9 cellular contexts compared by ENCODE assay signal in genomic region chr13:29081036-29081435, GRCh38.
DNase-seq lines count a peak whose midpoint lies in the region; ATAC-seq, FAIRE-seq and TF ChIP-seq lines count a peak whose summit lies in the region.
"Had no signal": no experiment of that assay in that cellular context is flagged by ENCODE, and none has a peak within 500 bp of the region (broad histone marks: within the 10 kb centered on the region; RNA-seq: fewer than 3 reads in every experiment).

No MANE protein-coding gene starts in this region.

- peak; percentile 61 for FAIRE-seq in GM18507 (lab: Jason Lieb, UNC)
- FAIRE-seq: H1 had no signal

- H3K9ac ChIP-seq in Loucy (ENCODE audit: low read depth, low read length, poor library complexity, severe bottlenecking): no peak overlapping the region

- H3K4me1 ChIP-seq in Loucy (ENCODE audit: insufficient read depth, low read length, poor library complexity, severe bottlenecking) (no peaks in the 10 kb centered on the region), hepatocyte (ENCODE audit: insufficient read depth) (no peaks in the 10 kb centered on the region)

- no peak overlapping the region for H3K27ac ChIP-seq in hepatocyte

- H3K9me2 ChIP-seq in Loucy (replicated peaks; ENCODE audit: low read depth, low read length): no peaks in the 10 kb centered on the region
- H3K9me2 ChIP-seq in hepatocyte (replicated peaks; ENCODE audit: insufficient read depth): no peaks in the 10 kb centered on the region

- H3K9me3 ChIP-seq in Loucy (ENCODE audit: insufficient read depth, low read depth, low read length) (no peaks in the 10 kb centered on the region), hepatocyte (ENCODE audit: low read depth) (no peaks in the 10 kb centered on the region)

- no peak for DNase-seq in GM18507 (ENCODE audit: extremely low spot score, insufficient read length, low read depth)
- DNase-seq in hepatocyte (ENCODE audit: low spot score): no peak
- DNase-seq in DMS153 (lab: John Stamatoyannopoulos, UW): no peak
- no peak for DNase-seq in HuH-7.5 (ENCODE audit: low spot score)
- DNase-seq in DMS79 (lab: John Stamatoyannopoulos, UW): no peak
- DNase-seq: stimulated activated CD4-positive, alpha-beta T cell treated with anti-CD3 and anti-CD28 coated beads, Interleukin-15, amount 100 ng/mL, for 24 hours had no signal

- no peak overlapping the region for H3K4me3 ChIP-seq in Loucy (ENCODE audit: low read length, poor library complexity, severe bottlenecking)
- H3K4me3 ChIP-seq in hepatocyte: no peak overlapping the region

- no peak overlapping the region for H2AFZ ChIP-seq in Loucy (ENCODE audit: low read length)
- no peak overlapping the region for H2AFZ ChIP-seq in hepatocyte

- ATAC-seq in GM21723 (IDR thresholded peaks at IDR 0.05; ENCODE audit: unreplicated experiment): peak; percentile 91

- no peaks in the 10 kb centered on the region for H4K20me1 ChIP-seq in Loucy (ENCODE audit: insufficient read depth, low read length, poor library complexity, severe bottlenecking)
- H4K20me1 ChIP-seq in hepatocyte (ENCODE audit: insufficient read depth, poor library complexity, severe bottlenecking): no peaks in the 10 kb centered on the region

- peak; percentile 51 for TF ChIP-seq CTCF in Loucy (conservative IDR thresholded peaks at IDR 0.05; ENCODE audit: low read length)
- peak; percentile 22 for TF ChIP-seq CTCF in hepatocyte (IDR thresholded peaks at IDR 0.05; ENCODE audit: poor library complexity)

- H3K4me2 ChIP-seq in Loucy (ENCODE audit: low read depth, low read length, poor library complexity, severe bottlenecking) (no peak overlapping the region), hepatocyte (no peak overlapping the region)

- no peaks in the 10 kb centered on the region for H3F3A ChIP-seq in Loucy (ENCODE audit: low read depth)

- 42% methylated on average over 1 of the region's 1 CpG for WGBS in hepatocyte (ENCODE audit: low lambda C conversion rate, missing lambda C conversion rate)

- H3K27me3 ChIP-seq in Loucy (ENCODE audit: insufficient read depth, low read length, poor library complexity, severe bottlenecking) (no peaks in the 10 kb centered on the region), hepatocyte (no peaks in the 10 kb centered on the region)

- H3K79me2 ChIP-seq in Loucy (ENCODE audit: insufficient read depth, low read length): no peaks in the 10 kb centered on the region
- no peaks in the 10 kb centered on the region for H3K79me2 ChIP-seq in hepatocyte

- H3K36me3 ChIP-seq in Loucy (ENCODE audit: insufficient read depth, low read length) (no peaks in the 10 kb centered on the region), hepatocyte (replicated peaks; ENCODE audit: insufficient read depth, low read depth) (no peaks in the 10 kb centered on the region)
